In genomic region chr2:113088173-113088992, GRCh38 we compare ENCODE assay signal across 1 cellular context.
TF ChIP-seq lines count a peak whose summit lies in the region.

No MANE protein-coding gene starts in this region.

TF ChIP-seq in HepG2, 621 proteins besides CTCF, POLR2A, EP300 and RAD21 (continued from another document and continues in another):
- no peak for TF ChIP-seq BCLAF1 (IDR thresholded peaks at IDR 0.05)
- no peak for TF ChIP-seq CCAR2 (optimal IDR thresholded peaks at IDR 0.05; ENCODE audit: low read depth, low read length)
- no peak for TF ChIP-seq CEBPZ (IDR thresholded peaks at IDR 0.05; ENCODE audit: low read length)
- no peak for TF ChIP-seq RORA (CRISPR knock-in tag; IDR thresholded peaks at IDR 0.05)
- no peak for TF ChIP-seq ZBTB33 (CRISPR knock-in tag; IDR thresholded peaks at IDR 0.05)
- 0 out of 2 replicates have a peak, but pooled peaks have one; percentile 32 for TF ChIP-seq ZBTB2 (CRISPR knock-in tag; IDR thresholded peaks at IDR 0.05; ENCODE audit: low read depth)
- no peak for TF ChIP-seq THAP9 (CRISPR knock-in tag; IDR thresholded peaks at IDR 0.05; ENCODE audit: borderline replicate concordance)
- no peak for TF ChIP-seq ZNF841 (CRISPR knock-in tag; IDR thresholded peaks at IDR 0.05; ENCODE audit: borderline replicate concordance)
- peak; percentile 63; the same call in 1 of the 2 replicates for TF ChIP-seq ZFP1 (CRISPR knock-in tag; IDR thresholded peaks at IDR 0.05)
- no peak for TF ChIP-seq ZNF276 (CRISPR knock-in tag; IDR thresholded peaks at IDR 0.05; ENCODE audit: low read depth)
- TF ChIP-seq ZNF672 (CRISPR knock-in tag; IDR thresholded peaks at IDR 0.05), result no peak
- TF ChIP-seq ZNF253 (CRISPR knock-in tag; IDR thresholded peaks at IDR 0.05; ENCODE audit: borderline replicate concordance), result no peak
- TF ChIP-seq ZNF143 (CRISPR knock-in tag; IDR thresholded peaks at IDR 0.05), result no peak
- TF ChIP-seq RELA (CRISPR knock-in tag; IDR thresholded peaks at IDR 0.05), result no peak
- TF ChIP-seq KIAA2018 (CRISPR knock-in tag; IDR thresholded peaks at IDR 0.05; ENCODE audit: borderline replicate concordance), result no peak
- no peak for TF ChIP-seq POLR2AphosphoS2 (IDR thresholded peaks at IDR 0.05; ENCODE audit: low read depth, low read length)
- no peak for TF ChIP-seq ZNF784 (CRISPR knock-in tag; IDR thresholded peaks at IDR 0.05; ENCODE audit: borderline replicate concordance)
- 0 out of 2 replicates have a peak, but pooled peaks have one; percentile 33 for TF ChIP-seq ERF (CRISPR knock-in tag; IDR thresholded peaks at IDR 0.05)
- no peak for TF ChIP-seq NCOA5 (CRISPR knock-in tag; IDR thresholded peaks at IDR 0.05)
- peak; percentile 87 for TF ChIP-seq HDAC2 (CRISPR knock-in tag; IDR thresholded peaks at IDR 0.05)
- TF ChIP-seq ZNF432 (CRISPR knock-in tag; IDR thresholded peaks at IDR 0.05; ENCODE audit: borderline replicate concordance), result no peak
- no peak for TF ChIP-seq ZNF547 (CRISPR knock-in tag; IDR thresholded peaks at IDR 0.05)
- no peak for TF ChIP-seq KLF13 (CRISPR knock-in tag; IDR thresholded peaks at IDR 0.05)
- no peak for TF ChIP-seq THAP8 (CRISPR knock-in tag; IDR thresholded peaks at IDR 0.05; ENCODE audit: borderline replicate concordance)
- TF ChIP-seq PAWR (CRISPR knock-in tag; IDR thresholded peaks at IDR 0.05; ENCODE audit: borderline replicate concordance), result no peak
- TF ChIP-seq STAT5B (CRISPR knock-in tag; IDR thresholded peaks at IDR 0.05), result no peak
- no peak for TF ChIP-seq KLF11 (CRISPR knock-in tag; IDR thresholded peaks at IDR 0.05)
- peak; percentile 68 for TF ChIP-seq KAT8 (CRISPR knock-in tag; IDR thresholded peaks at IDR 0.05)
- no peak for TF ChIP-seq ATF3 (CRISPR knock-in tag; IDR thresholded peaks at IDR 0.05)
- TF ChIP-seq ZFP36L1 (CRISPR knock-in tag; IDR thresholded peaks at IDR 0.05), result 0 out of 2 replicates have a peak, but pooled peaks have one; percentile 69
- no peak for TF ChIP-seq XRCC5 (optimal IDR thresholded peaks at IDR 0.05; ENCODE audit: low read length)
